ENCODE assay signal across 30 cellular contexts in genomic region chr7:22799633-22800032, GRCh38.
"Had no signal": no experiment of that assay in that cellular context is flagged by ENCODE, and none has a peak within 500 bp of the region (broad histone marks: within the 10 kb centered on the region; RNA-seq: fewer than 3 reads in every experiment).

No MANE protein-coding gene starts in this region.

- H3K4me3 Mint-ChIP-seq: activated naive CD8-positive, alpha-beta T cell treated with anti-CD3 and anti-CD28 coated beads for 36 hours; activated T-cell treated with anti-CD3 and anti-CD28 coated beads, Interleukin-2, amount 50 U/mL, for 72 hours; immature natural killer cell; mesothelial cell of epicardium; naive B cell; nephron progenitor cell had no signal

- H3K4me3 ChIP-seq: adrenal gland, body of pancreas, cardiac muscle cell, colonic mucosa, ovary, prostate gland, suprapubic skin, tibial artery, upper lobe of right lung had no signal

- H3K36me3 Mint-ChIP-seq: activated naive CD8-positive, alpha-beta T cell treated with anti-CD3 and anti-CD28 coated beads for 36 hours; immature natural killer cell; mesothelial cell of epicardium had no signal

- H3K36me3 ChIP-seq: adrenal gland, cardiac muscle cell, colonic mucosa, ovary, prostate gland, suprapubic skin, tibial artery, upper lobe of right lung had no signal

- DNase-seq: activated CD4-positive, alpha-beta T cell treated with anti-CD3 and anti-CD28 coated beads for 4 hours; activated CD4-positive, alpha-beta T cell treated with anti-CD3 and anti-CD28 coated beads, Interleukin-2, amount 50 U/mL, for 4 hours; activated naive CD4-positive, alpha-beta T cell; activated naive CD8-positive, alpha-beta T cell treated with anti-CD3 and anti-CD28 coated beads for 36 hours; activated T-cell treated with anti-CD3 and anti-CD28 coated beads for 4 hours; activated T-cell treated with anti-CD3 and anti-CD28 coated beads, Interleukin-2, amount 50 U/mL, for 72 hours; adrenal gland; aorta; body of pancreas; cerebellar nuclear complex; colonic mucosa; effector CD8-positive, alpha-beta T cell; head of caudate nucleus; hippocampal formation; immature natural killer cell; kidney; left colon; naive B cell; nephron progenitor cell; ovary; retina; stimulated activated CD4-positive, alpha-beta T cell treated with anti-CD3 and anti-CD28 coated beads, Interleukin-15, amount 100 ng/mL, for 24 hours; stimulated activated CD4-positive, alpha-beta T cell treated with anti-CD3 and anti-CD28 coated beads, Interleukin-2, amount 100 ng/mL, for 24 hours; stimulated activated naive CD4-positive, alpha-beta T cell; tibial artery; upper lobe of right lung had no signal

- H3K27ac ChIP-seq: adrenal gland, body of pancreas, cardiac muscle cell, colonic mucosa, ovary, prostate gland, suprapubic skin, tibial artery, upper lobe of right lung had no signal

- H3K4me1 ChIP-seq: adrenal gland, body of pancreas, colonic mucosa, prostate gland, suprapubic skin, tibial artery, upper lobe of right lung had no signal

- H3K9me3 Mint-ChIP-seq: activated naive CD8-positive, alpha-beta T cell treated with anti-CD3 and anti-CD28 coated beads for 36 hours; immature natural killer cell had no signal

- H3K4me1 Mint-ChIP-seq: activated naive CD8-positive, alpha-beta T cell treated with anti-CD3 and anti-CD28 coated beads for 36 hours; immature natural killer cell; mesothelial cell of epicardium; naive B cell; nephron progenitor cell had no signal

- ATAC-seq: activated T-cell treated with anti-CD3 and anti-CD28 coated beads, Interleukin-2, amount 50 U/mL, for 72 hours; body of pancreas; left colon; upper lobe of right lung had no signal

- H3K27ac Mint-ChIP-seq: activated T-cell treated with anti-CD3 and anti-CD28 coated beads, Interleukin-2, amount 50 U/mL, for 72 hours; immature natural killer cell; mesothelial cell of epicardium; naive B cell; nephron progenitor cell had no signal

- H3K27me3 ChIP-seq: adrenal gland, body of pancreas, cardiac muscle cell, colonic mucosa, ovary, suprapubic skin, tibial artery, upper lobe of right lung had no signal

- H3K9me3 ChIP-seq: adrenal gland, body of pancreas, colonic mucosa, ovary, prostate gland, suprapubic skin, tibial artery, upper lobe of right lung had no signal

- FAIRE-seq: kidney had no signal
